In the genomic region with DNA sequence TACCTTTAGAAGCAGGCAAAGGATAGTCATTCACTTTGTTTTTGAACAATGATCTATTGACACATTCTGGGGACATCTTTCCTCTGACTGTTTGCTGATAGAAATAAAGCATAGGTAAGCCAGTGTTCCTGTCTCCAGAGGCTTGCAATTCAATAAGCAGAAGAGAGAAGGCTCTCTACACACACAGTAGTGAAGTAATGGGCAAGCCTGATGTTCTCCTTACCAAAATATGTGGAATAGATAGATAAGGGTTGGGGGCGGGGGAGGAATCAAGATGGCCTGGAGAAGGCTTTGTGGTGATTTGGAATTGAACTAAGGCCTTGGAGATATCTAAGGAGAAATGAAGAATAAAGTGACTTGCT, we compare ENCODE assay signal across 11 cellular contexts. TPM values are rescaled to one million over a fixed set of nuclear protein-coding genes. Genes with fewer than 3 reads are reported as not detected.
DNase-seq lines count a peak whose midpoint lies in the region; ATAC-seq and TF ChIP-seq lines count a peak whose summit lies in the region.
"Had no signal": no experiment of that assay in that cellular context is flagged by ENCODE, and none has a peak within 500 bp of the region (broad histone marks: within the 10 kb centered on the region; RNA-seq: fewer than 3 reads in every experiment).

No MANE protein-coding gene starts in this region.

- no peak for TF ChIP-seq RAD21 in liver (IDR thresholded peaks at IDR 0.05)

- intact Hi-C loops in activated T-helper 2 cell treated with anti-CD3 and anti-CD28 coated beads, Interferon-gamma antibody, Interleukin-2, Interleukin-4, amounts not matched to agents 10 μg/mL and 5 μg/mL and 100 μg/mL, durations not matched to agents 14 hours and 24 hours and 36 hours (cut with micrococcal nuclease) = no loop called here

- ATAC-seq in HG02759 (IDR thresholded peaks at IDR 0.05; ENCODE audit: unreplicated experiment) (no peak), GM18907 (IDR thresholded peaks at IDR 0.05; ENCODE audit: unreplicated experiment) (no peak)

- no peaks in the 10 kb centered on the region for H3K27me3 ChIP-seq in liver (ENCODE audit: control insufficient read depth in 4 of 4, insufficient read depth in 4 of 4, low read length in 3 of 4)
- H3K27me3 ChIP-seq: adrenal gland, MG63, neutrophil had no signal

- no peak for DNase-seq in activated T-helper 2 cell treated with anti-CD3 and anti-CD28 coated beads, Interferon-gamma antibody, Interleukin-2, Interleukin-4, amounts not matched to agents 10 μg/mL and 5 μg/mL and 100 μg/mL, durations not matched to agents 14 hours and 24 hours and 36 hours (ENCODE audit: low spot score)
- DNase-seq in RWPE1 (ENCODE audit: low spot score) = no peak
- DNase-seq in DMS 273 (lab: John Stamatoyannopoulos, UW; ENCODE audit: unreplicated experiment) = no peak

- H3K36me3 ChIP-seq in HEK293 (ENCODE audit: control insufficient read depth in 2 of 2, insufficient read depth in 1 of 2, low read length in 2 of 2) = no peaks in the 10 kb centered on the region
- no peaks in the 10 kb centered on the region for H3K36me3 ChIP-seq in liver (ENCODE audit: control insufficient read depth in 4 of 4, insufficient read depth in 3 of 4, low read depth in 1 of 4, low read length in 3 of 4)
- H3K36me3 ChIP-seq: adrenal gland, MG63, neutrophil had no signal

- H3K27ac ChIP-seq in 22Rv1 (peak overlapping the region; percentile 87), HEK293 (ENCODE audit: extremely low read depth, low read depth, low read length) (no peak overlapping the region), liver (ENCODE audit: low read depth in 1 of 2, low read length in 2 of 2) (peak overlapping the region; percentile 64 to 86), RWPE1 (no peak overlapping the region)

- no peak for TF ChIP-seq CTCF in 22Rv1 (IDR thresholded peaks at IDR 0.05)
- TF ChIP-seq CTCF in HEK293 (tag by site-specific recombination; IDR thresholded peaks at IDR 0.05) = no peak
- peak; percentile 9 for TF ChIP-seq CTCF in liver (IDR thresholded peaks at IDR 0.05; ENCODE audit: low read depth, low read length, missing input control)
- TF ChIP-seq CTCF in RWPE1 (conservative IDR thresholded peaks at IDR 0.05; ENCODE audit: low read depth) = no peak

- peak overlapping the region; percentile 84 for H3K27ac Mint-ChIP-seq in activated T-helper 2 cell treated with anti-CD3 and anti-CD28 coated beads, Interferon-gamma antibody, Interleukin-2, Interleukin-4, amounts not matched to agents 10 μg/mL and 5 μg/mL and 100 μg/mL, durations not matched to agents 14 hours and 24 hours and 36 hours

- WGBS in liver = 57% methylated on average over 1 of the region's 1 CpG

- CTCF ChIA-PET in HEK293 (lab: Yijun Ruan, JAX) (interaction anchor here (0.6 to 3.3 kb wide), 9 partner anchors 9 to 276 kb away, joined by 3 to 32 read pairs (median 4); a partner anchor contains a TSS), RWPE1 (lab: Yijun Ruan, JAX) (interaction anchor here (0.6 kb wide), 1 partner anchor 13 kb away, joined by 3 read pairs; no protein-coding TSS in a partner anchor)

- H3K4me1 Mint-ChIP-seq in activated T-helper 2 cell treated with anti-CD3 and anti-CD28 coated beads, Interferon-gamma antibody, Interleukin-2, Interleukin-4, amounts not matched to agents 10 μg/mL and 5 μg/mL and 100 μg/mL, durations not matched to agents 14 hours and 24 hours and 36 hours (ENCODE audit: low read depth) = peaks cover 75% of the 10 kb centered on the region

- peaks cover 5% of the 10 kb centered on the region for H3K4me1 ChIP-seq in HEK293 (ENCODE audit: control insufficient read depth, insufficient read depth, low read length)
- H3K4me1 ChIP-seq in liver (ENCODE audit: control insufficient read depth in 4 of 4, insufficient read depth in 4 of 4, low read length in 3 of 4) = peaks cover 3 to 20% (median 14%) of the 10 kb centered on the region in 4 donors

- H3K9ac ChIP-seq in liver (ENCODE audit: low read depth in 1 of 2, low read length in 2 of 2) = peak overlapping the region in 1 of 2 donors; percentile 39

- no peaks in the 10 kb centered on the region for H3K9me3 ChIP-seq in HEK293 (ENCODE audit: control insufficient read depth, insufficient read depth, low read depth, low read length)
- no peaks in the 10 kb centered on the region for H3K9me3 ChIP-seq in liver (ENCODE audit: control insufficient read depth in 4 of 4, low read length in 3 of 4)
- H3K9me3 ChIP-seq: adrenal gland, neutrophil had no signal

- POLR2A ChIA-PET in HEK293 (lab: Yijun Ruan, JAX) = interaction anchor here (0.6 to 2.2 kb wide), 3 partner anchors 30 to 217 kb away, joined by 3 to 11 read pairs (median 4); a partner anchor contains a TSS
- POLR2A ChIA-PET in RWPE1 (lab: Yijun Ruan, JAX; ENCODE audit: low non-redundant PET) = no interaction called here

- H3K27me3 Mint-ChIP-seq in activated T-helper 2 cell treated with anti-CD3 and anti-CD28 coated beads, Interferon-gamma antibody, Interleukin-2, Interleukin-4, amounts not matched to agents 10 μg/mL and 5 μg/mL and 100 μg/mL, durations not matched to agents 14 hours and 24 hours and 36 hours (ENCODE audit: low read depth) = no peaks in the 10 kb centered on the region

- H3K4me3 Mint-ChIP-seq in activated T-helper 2 cell treated with anti-CD3 and anti-CD28 coated beads, Interferon-gamma antibody, Interleukin-2, Interleukin-4, amounts not matched to agents 10 μg/mL and 5 μg/mL and 100 μg/mL, durations not matched to agents 14 hours and 24 hours and 36 hours (ENCODE audit: low read depth) = peak overlapping the region; percentile 59

- H3K36me3 Mint-ChIP-seq in activated T-helper 2 cell treated with anti-CD3 and anti-CD28 coated beads, Interferon-gamma antibody, Interleukin-2, Interleukin-4, amounts not matched to agents 10 μg/mL and 5 μg/mL and 100 μg/mL, durations not matched to agents 14 hours and 24 hours and 36 hours (ENCODE audit: low read depth) = peaks cover 34% of the 10 kb centered on the region

- H3K9me3 Mint-ChIP-seq in activated T-helper 2 cell treated with anti-CD3 and anti-CD28 coated beads, Interferon-gamma antibody, Interleukin-2, Interleukin-4, amounts not matched to agents 10 μg/mL and 5 μg/mL and 100 μg/mL, durations not matched to agents 14 hours and 24 hours and 36 hours = peaks cover 7% of the 10 kb centered on the region

- H3K4me3 ChIP-seq in HEK293 (ENCODE audit: low read depth, low read length) (no peak overlapping the region), liver (ENCODE audit: low read depth in 1 of 3, low read length in 3 of 3) (no peak overlapping the region)
- H3K4me3 ChIP-seq: adrenal gland, MG63 had no signal

TF ChIP-seq in HEK293, 187 proteins besides CTCF, POLR2A, EP300 and RAD21 (continues in another document):
- TF ChIP-seq ZNF274 (IDR thresholded peaks at IDR 0.05; ENCODE audit: low read length) (no peak), ZNF274 (tag by site-specific recombination; IDR thresholded peaks at IDR 0.05; ENCODE audit: borderline replicate concordance) (no peak), ZSCAN16 (tag by site-specific recombination; IDR thresholded peaks at IDR 0.05) (peak; percentile 71; the same call in 1 of the 2 replicates)
- TF ChIP-seq, protein P1, sequence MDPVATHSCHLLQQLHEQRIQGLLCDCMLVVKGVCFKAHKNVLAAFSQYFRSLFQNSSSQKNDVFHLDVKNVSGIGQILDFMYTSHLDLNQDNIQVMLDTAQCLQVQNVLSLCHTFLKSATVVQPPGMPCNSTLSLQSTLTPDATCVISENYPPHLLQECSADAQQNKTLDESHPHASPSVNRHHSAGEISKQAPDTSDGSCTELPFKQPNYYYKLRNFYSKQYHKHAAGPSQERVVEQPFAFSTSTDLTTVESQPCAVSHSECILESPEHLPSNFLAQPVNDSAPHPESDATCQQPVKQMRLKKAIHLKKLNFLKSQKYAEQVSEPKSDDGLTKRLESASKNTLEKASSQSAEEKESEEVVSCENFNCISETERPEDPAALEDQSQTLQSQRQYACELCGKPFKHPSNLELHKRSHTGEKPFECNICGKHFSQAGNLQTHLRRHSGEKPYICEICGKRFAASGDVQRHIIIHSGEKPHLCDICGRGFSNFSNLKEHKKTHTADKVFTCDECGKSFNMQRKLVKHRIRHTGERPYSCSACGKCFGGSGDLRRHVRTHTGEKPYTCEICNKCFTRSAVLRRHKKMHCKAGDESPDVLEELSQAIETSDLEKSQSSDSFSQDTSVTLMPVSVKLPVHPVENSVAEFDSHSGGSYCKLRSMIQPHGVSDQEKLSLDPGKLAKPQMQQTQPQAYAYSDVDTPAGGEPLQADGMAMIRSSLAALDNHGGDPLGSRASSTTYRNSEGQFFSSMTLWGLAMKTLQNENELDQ (tag by site-specific recombination; IDR thresholded peaks at IDR 0.05; ENCODE audit: low read depth) = no peak

TF ChIP-seq in liver, 16 proteins besides CTCF, POLR2A, EP300 and RAD21 (continues in another document):
- TF ChIP-seq GABPA (IDR thresholded peaks at IDR 0.05 in 1 of 2, conservative IDR thresholded peaks at IDR 0.05 in 1 of 2) (no peak), FOXA2 (IDR thresholded peaks at IDR 0.05) (no peak), SP1 (IDR thresholded peaks at IDR 0.05) (no peak), RXRA (IDR thresholded peaks at IDR 0.05) (no peak), HNF4G (IDR thresholded peaks at IDR 0.05) (no peak)
- TF ChIP-seq, protein P2, sequence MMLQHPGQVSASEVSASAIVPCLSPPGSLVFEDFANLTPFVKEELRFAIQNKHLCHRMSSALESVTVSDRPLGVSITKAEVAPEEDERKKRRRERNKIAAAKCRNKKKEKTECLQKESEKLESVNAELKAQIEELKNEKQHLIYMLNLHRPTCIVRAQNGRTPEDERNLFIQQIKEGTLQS (IDR thresholded peaks at IDR 0.05) = no peak

RNA-seq across cellular contexts. Expression of a gene that starts 27.3 kb away (rescaled TPM):
- total RNA-seq in activated T-helper 2 cell treated with anti-CD3 and anti-CD28 coated beads, Interferon-gamma antibody, Interleukin-2, Interleukin-4, amounts not matched to agents 10 μg/mL and 5 μg/mL and 100 μg/mL, durations not matched to agents 14 hours and 24 hours and 36 hours = 6.8 and 8.8 TPM in 2 replicates
- total RNA-seq in liver = 1 to 10 TPM in 1 of 2 donors, under 1 TPM in 1; 0.84 to 3.3 TPM
- under 1 TPM; 0.43 to 0.63 TPM for polyA plus RNA-seq in liver

RNA-seq across cellular contexts. Expression of a gene that starts 30.9 kb away (rescaled TPM):
- 0.67 and 1.6 TPM in 2 replicates for total RNA-seq in activated T-helper 2 cell treated with anti-CD3 and anti-CD28 coated beads, Interferon-gamma antibody, Interleukin-2, Interleukin-4, amounts not matched to agents 10 μg/mL and 5 μg/mL and 100 μg/mL, durations not matched to agents 14 hours and 24 hours and 36 hours
- total RNA-seq in liver = 10 to 100 TPM in 1 of 2 donors, 1 to 10 TPM in 1; 3.7 to 10.1 TPM
- 10 to 100 TPM in 1 of 2 donors, 1 to 10 TPM in 1; 3.3 to 11.3 TPM for polyA plus RNA-seq in liver

Comparison
In these comparisons a context has a peak if more than half of its experiments do, and no peak if none do; other contexts are left out.
1. H3K27ac ChIP-seq: peak in 22Rv1 (single experiment) and liver (2 of 2); none in HEK293 (single experiment) and RWPE1 (single experiment).